ENCODE assay signal across 10 cellular contexts in genomic region chr20:35884541-35884865, GRCh38.
DNase-seq lines count a peak whose midpoint lies in the region; ATAC-seq and TF ChIP-seq lines count a peak whose summit lies in the region.
"Had no signal": no experiment of that assay in that cellular context is flagged by ENCODE, and none has a peak within 500 bp of the region (broad histone marks: within the 10 kb centered on the region; RNA-seq: fewer than 3 reads in every experiment).

No MANE protein-coding gene starts in this region.

- CTCF ChIA-PET in PC-9 (lab: Charles Lee) = interaction anchor here (1.1 to 1.3 kb wide), 2 partner anchors 70 to 429 kb away, joined by 3 to 4 read pairs; partner anchors contain the start of genes CEP250 and SCAND1

- H3K4me1 ChIP-seq in PC-9 (replicated peaks; ENCODE audit: insufficient read depth) (peaks cover 46% of the 10 kb centered on the region), esophagus squamous epithelium (peaks cover 0 to 22% (median 5%) of the 10 kb centered on the region in 3 donors), prostate gland (replicated peaks) (no peaks in the 10 kb centered on the region)

- POLR2A ChIA-PET in PC-9 (lab: Charles Lee; ENCODE audit: unreplicated experiment) = interaction anchor here (0.6 to 1.1 kb wide), 7 partner anchors 23 to 1250 kb away, joined by 3 to 9 read pairs (median 4); partner anchors contain the start of gene RBM39

- TF ChIP-seq POLR2A in esophagus squamous epithelium (IDR thresholded peaks at IDR 0.05) (no peak), prostate gland (IDR thresholded peaks at IDR 0.05) (no peak)

- TF ChIP-seq CTCF in 22Rv1 (IDR thresholded peaks at IDR 0.05) (peak; percentile 43), PC-9 (conservative IDR thresholded peaks at IDR 0.05) (peak; percentile 36; the same call in 1 of the 2 replicates), esophagus squamous epithelium (IDR thresholded peaks at IDR 0.05) (no peak), prostate gland (IDR thresholded peaks at IDR 0.05) (peak in 1 of 4 experiments; percentile 0)

- H2AFZ ChIP-seq in PC-9 = no peak overlapping the region

- H3K4me3 ChIP-seq in PC-9 (peak overlapping the region; percentile 33; the same call in 1 of the 2 replicates), esophagus squamous epithelium (no peak overlapping the region), prostate gland (no peak overlapping the region)
- H3K4me3 ChIP-seq: cardiac muscle cell had no signal

- no peaks in the 10 kb centered on the region for H3K36me3 ChIP-seq in PC-9 (ENCODE audit: low read depth)
- H3K36me3 ChIP-seq in esophagus squamous epithelium = peaks cover 0 to 19% (median 0%) of the 10 kb centered on the region in 3 donors
- no peaks in the 10 kb centered on the region for H3K36me3 ChIP-seq in prostate gland
- H3K36me3 ChIP-seq: cardiac muscle cell had no signal

- H3K27ac ChIP-seq in 22Rv1 (no peak overlapping the region), PC-9 (peak overlapping the region; percentile 94), esophagus squamous epithelium (peak overlapping the region; percentile 58 to 94 (median 84)), prostate gland (peak overlapping the region; percentile 31 to 40)

- H3K27me3 ChIP-seq in PC-9 (ENCODE audit: insufficient read depth, low read depth) (no peaks in the 10 kb centered on the region), esophagus squamous epithelium (no peaks in the 10 kb centered on the region), prostate gland (replicated peaks; ENCODE audit: insufficient read depth) (no peaks in the 10 kb centered on the region)
- H3K27me3 ChIP-seq: cardiac muscle cell had no signal

- no peaks in the 10 kb centered on the region for H4K20me1 ChIP-seq in PC-9 (ENCODE audit: insufficient read depth)

- peaks cover 5% of the 10 kb centered on the region; the same call in 1 of the 2 replicates for H3K9me2 ChIP-seq in PC-9 (ENCODE audit: insufficient read depth)

- peak overlapping the region; percentile 72 for H3K4me2 ChIP-seq in PC-9

- H3F3A ChIP-seq in PC-9 (ENCODE audit: insufficient read depth, low read depth) = peaks cover 43% of the 10 kb centered on the region

- ATAC-seq in HG03095 (IDR thresholded peaks at IDR 0.05; ENCODE audit: unreplicated experiment) (no peak), GM18867 (IDR thresholded peaks at IDR 0.05; ENCODE audit: unreplicated experiment) (no peak), GM21529 (IDR thresholded peaks at IDR 0.05; ENCODE audit: unreplicated experiment) (no peak)

- DNase-seq in PC-9 (no peak), esophagus squamous epithelium (lab: John Stamatoyannopoulos, UW) (no peak), prostate gland (ENCODE audit: low spot score) (no peak), T-helper 1 cell (no peak)
- DNase-seq: DMS79 treated with DMSO at 0.1 percent for 48 hours had no signal

- intact Hi-C loops in PC-9 (cut with micrococcal nuclease; ENCODE audit: unreplicated experiment) = loop anchor here (1.0 to 10.0 kb wide), 5 partner anchors 9 to 422 kb away; partner anchors contain the start of genes PHF20 and RBM39
- intact Hi-C loops in esophagus squamous epithelium (cut with DNase I) = no loop called here
- intact Hi-C loops in prostate gland (cut with DNase I) = loop anchor here (5.0 to 10.0 kb wide), 3 partner anchors 142 to 420 kb away; partner anchors contain the start of genes RBM39 and SPAG4

- H3K9me3 ChIP-seq in PC-9 (ENCODE audit: insufficient read depth, low read depth) (no peaks in the 10 kb centered on the region), esophagus squamous epithelium (no peaks in the 10 kb centered on the region), prostate gland (no peaks in the 10 kb centered on the region)

- H3K79me2 ChIP-seq in PC-9 (ENCODE audit: low read depth) = no peaks in the 10 kb centered on the region

- no TSS peak for BruUV-seq in PC-9 (replicated peaks; lab: Mats Ljungman, UMichigan)

- WGBS in esophagus squamous epithelium, 2 donors = 20 to 25% methylated on average over 1 of the region's 1 CpG
- WGBS in prostate gland = 37% methylated on average over 1 of the region's 1 CpG

Comparison
In these comparisons a context has a peak if more than half of its experiments do, and no peak if none do; other contexts are left out.
1. CTCF ChIP-seq: peak in 22Rv1 (single experiment) and PC-9 (single experiment); none in esophagus squamous epithelium (0 of 6).